8 cellular contexts compared by ENCODE assay signal in genomic region chr9:98146101-98146991, GRCh38. TPM values are rescaled to one million over a fixed set of nuclear protein-coding genes. Genes with fewer than 3 reads are reported as not detected.
DNase-seq lines count a peak whose midpoint lies in the region; ATAC-seq and TF ChIP-seq lines count a peak whose summit lies in the region.

No MANE protein-coding gene starts in this region.

- DNase-seq in ELF-1 (ENCODE audit: low read depth, low spot score) (peak; percentile 82), SKM-1 (lab: John Stamatoyannopoulos, UW; ENCODE audit: unreplicated experiment) (peak; percentile 30), kidney tubule cell (ENCODE audit: low spot score) (peak; percentile 66), tibial nerve (ENCODE audit: low spot score in 2 of 2) (no peak), Ammon's horn (ENCODE audit: low spot score) (no peak), cerebellar cortex (ENCODE audit: low spot score) (no peak)

- H3K27ac ChIP-seq in tibial nerve = peak overlapping the region in 1 of 4 donors; percentile 70

- peak; percentile 56 for ATAC-seq in HG03439 (IDR thresholded peaks at IDR 0.05; ENCODE audit: unreplicated experiment)
- no peak for ATAC-seq in HG02763 (IDR thresholded peaks at IDR 0.05; ENCODE audit: unreplicated experiment)

- TF ChIP-seq EP300 in tibial nerve (IDR thresholded peaks at IDR 0.05) = no peak

- H3K9me3 ChIP-seq in tibial nerve = no peaks in the 10 kb centered on the region

- no peak for TF ChIP-seq CTCF in tibial nerve (IDR thresholded peaks at IDR 0.05)

- no peak for TF ChIP-seq POLR2A in tibial nerve (IDR thresholded peaks at IDR 0.05)

- no peaks in the 10 kb centered on the region for H3K4me1 ChIP-seq in tibial nerve

- no peaks in the 10 kb centered on the region for H3K27me3 ChIP-seq in tibial nerve

- H3K36me3 ChIP-seq in tibial nerve = no peaks in the 10 kb centered on the region

- no peak overlapping the region for H3K4me3 ChIP-seq in tibial nerve

- WGBS in tibial nerve, 2 donors = 65 to 75% methylated on average over 7 of the region's 7 CpGs

RNA-seq across cellular contexts. Expression of gene TRIM14, which starts 27.3 kb away (rescaled TPM):
- total RNA-seq in tibial nerve = 10 to 100 TPM in 3 of 4 donors, 1 to 10 TPM in 1; 9.4 to 16.8 (median 10.1) TPM

RNA-seq across cellular contexts. Expression of gene CORO2A, which starts 46.1 kb away (rescaled TPM):
- total RNA-seq in tibial nerve = 1 to 10 TPM; 1.9 to 3.3 (median 3.2) TPM

Comparison
In these comparisons a context has a peak if more than half of its experiments do, and no peak if none do; other contexts are left out.
1. DNase-seq: peak in ELF-1 (single experiment), SKM-1 (single experiment) and kidney tubule cell (single experiment); none in tibial nerve (0 of 2), Ammon's horn (single experiment) and cerebellar cortex (single experiment).